15 cellular contexts compared by ENCODE assay signal in the genomic region with DNA sequence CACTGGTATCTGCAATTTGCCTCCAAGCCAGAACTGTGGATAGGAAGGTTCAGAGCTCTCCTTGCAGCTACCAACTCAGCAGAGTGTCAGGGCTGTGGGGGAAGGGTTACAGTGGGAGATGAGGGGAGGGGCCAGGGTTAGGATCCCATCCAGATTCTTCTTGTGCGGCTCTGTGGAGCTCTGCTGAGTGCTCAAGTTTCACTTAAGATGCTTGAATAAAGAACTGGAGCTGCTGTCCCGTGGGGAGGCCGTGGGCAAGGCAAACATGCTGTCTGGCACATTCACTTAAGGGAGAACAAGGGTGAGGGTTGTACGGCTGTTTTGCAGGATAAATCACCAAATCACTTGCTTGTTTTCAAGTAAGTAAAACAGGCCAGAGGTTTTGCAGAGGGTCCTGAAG.
DNase-seq lines count a peak whose midpoint lies in the region; ATAC-seq and TF ChIP-seq lines count a peak whose summit lies in the region.
"Had no signal": no experiment of that assay in that cellular context is flagged by ENCODE, and none has a peak within 500 bp of the region (broad histone marks: within the 10 kb centered on the region; RNA-seq: fewer than 3 reads in every experiment).

No MANE protein-coding gene starts in this region.

- no peaks in the 10 kb centered on the region for H3F3A ChIP-seq in GM23338 (replicated peaks; ENCODE audit: low read depth)

- peak; percentile 54 for DNase-seq in GM23338 (ENCODE audit: low spot score)
- peak; percentile 29 for DNase-seq in glutamatergic neuron
- peak; percentile 76 for DNase-seq in skeletal muscle cell (ENCODE audit: low read depth)
- DNase-seq in colonic mucosa: no peak
- no peak for DNase-seq in germinal center (ENCODE audit: low spot score)
- DNase-seq: adrenal gland; effector memory CD8-positive, alpha-beta T cell; HCEC 1CT; stimulated activated CD4-positive, alpha-beta T cell treated with anti-CD3 and anti-CD28 coated beads, Interleukin-1b, Interleukin-23, amount 100 ng/mL, for 48 hours; T-cell had no signal

- H3K27ac Mint-ChIP-seq in GM23338: no peak overlapping the region
- H3K27ac Mint-ChIP-seq in glutamatergic neuron (ENCODE audit: unreplicated experiment): no peak overlapping the region
- H3K27ac Mint-ChIP-seq: effector memory CD8-positive, alpha-beta T cell; T-cell had no signal

- H3K27ac ChIP-seq in GM23338 (ENCODE audit: low read depth): no peak overlapping the region
- peak overlapping the region; percentile 72 for H3K27ac ChIP-seq in angular gyrus (ENCODE audit: low read depth, low read length)
- no peak overlapping the region for H3K27ac ChIP-seq in colonic mucosa
- H3K27ac ChIP-seq: adrenal gland, heart right ventricle had no signal

- H3K27me3 ChIP-seq in GM23338 (ENCODE audit: insufficient read depth): no peaks in the 10 kb centered on the region
- H3K27me3 ChIP-seq in colonic mucosa: no peaks in the 10 kb centered on the region
- H3K27me3 ChIP-seq: adrenal gland, heart right ventricle had no signal

- no peaks in the 10 kb centered on the region for H4K20me1 ChIP-seq in GM23338 (replicated peaks; ENCODE audit: insufficient read depth)

- TF ChIP-seq CTCF in GM23338 (conservative IDR thresholded peaks at IDR 0.05; ENCODE audit: low read depth in 2 of 2) (no peak), glutamatergic neuron (IDR thresholded peaks at IDR 0.05; ENCODE audit: partially characterized antibody, unreplicated experiment) (no peak), colonic mucosa (IDR thresholded peaks at IDR 0.05) (no peak)

- ATAC-seq in GM23338 (peak; percentile 99), GM21786 (IDR thresholded peaks at IDR 0.05; ENCODE audit: unreplicated experiment) (no peak), HG03097 (IDR thresholded peaks at IDR 0.05; ENCODE audit: low FRiP score, unreplicated experiment) (no peak)
- ATAC-seq: activated CD4-positive, CD25-positive, alpha-beta regulatory T cell treated with anti-CD3 and anti-CD28 coated beads, Interleukin-2, amount 50 U/mL, for 24 hours; effector memory CD8-positive, alpha-beta T cell; T-cell had no signal

- 0 out of 2 replicates have a peak, but pooled peaks cover 5% of the 10 kb centered on the region for H3K4me1 ChIP-seq in GM23338 (ENCODE audit: insufficient read depth)
- no peaks in the 10 kb centered on the region for H3K4me1 ChIP-seq in colonic mucosa
- H3K4me1 ChIP-seq: adrenal gland had no signal

- no peaks in the 10 kb centered on the region for H3K9me3 ChIP-seq in colonic mucosa
- H3K9me3 ChIP-seq: adrenal gland, heart right ventricle had no signal

- H3K79me2 ChIP-seq in GM23338 (replicated peaks; ENCODE audit: insufficient read depth): no peaks in the 10 kb centered on the region

- peaks cover 4% of the 10 kb centered on the region for H3K27me3 Mint-ChIP-seq in GM23338 (ENCODE audit: insufficient read depth, low read depth, poor library complexity)
- peaks cover 5% of the 10 kb centered on the region for H3K27me3 Mint-ChIP-seq in glutamatergic neuron (ENCODE audit: unreplicated experiment)
- H3K27me3 Mint-ChIP-seq: effector memory CD8-positive, alpha-beta T cell; T-cell had no signal

- H3K36me3 Mint-ChIP-seq in GM23338 (ENCODE audit: low read depth): no peaks in the 10 kb centered on the region
- H3K36me3 Mint-ChIP-seq in glutamatergic neuron (ENCODE audit: unreplicated experiment): no peaks in the 10 kb centered on the region
- H3K36me3 Mint-ChIP-seq: T-cell had no signal

- H3K4me3 ChIP-seq in GM23338 (no peak overlapping the region), skeletal muscle cell (ENCODE audit: low read depth, low read length) (no peak overlapping the region), colonic mucosa (no peak overlapping the region)
- H3K4me3 ChIP-seq: adrenal gland, heart right ventricle had no signal

- H3K4me2 ChIP-seq in GM23338: no peak overlapping the region

- H3K36me3 ChIP-seq in GM23338 (ENCODE audit: insufficient read depth) (no peaks in the 10 kb centered on the region), colonic mucosa (no peaks in the 10 kb centered on the region)
- H3K36me3 ChIP-seq: adrenal gland, heart right ventricle had no signal

- intact Hi-C loops in colonic mucosa (cut with DNase I): no loop called here

- H3K9me3 Mint-ChIP-seq in GM23338 (no peaks in the 10 kb centered on the region; the same call in 2 of the 3 replicates), glutamatergic neuron (ENCODE audit: unreplicated experiment) (no peaks in the 10 kb centered on the region)
- H3K9me3 Mint-ChIP-seq: effector memory CD8-positive, alpha-beta T cell had no signal

- no peaks in the 10 kb centered on the region; the same call in 1 of the 2 replicates for H3K9me2 ChIP-seq in GM23338 (ENCODE audit: insufficient read depth)

- H3K4me1 Mint-ChIP-seq in GM23338 (peaks cover 7% of the 10 kb centered on the region), glutamatergic neuron (ENCODE audit: low read depth, unreplicated experiment) (peaks cover 12% of the 10 kb centered on the region)

- H3K9ac ChIP-seq in colonic mucosa (ENCODE audit: low read depth in 2 of 2, low read length in 2 of 2): no peak overlapping the region

- no peak overlapping the region for H3K4me3 Mint-ChIP-seq in GM23338
- no peak overlapping the region for H3K4me3 Mint-ChIP-seq in glutamatergic neuron (ENCODE audit: unreplicated experiment)
- H3K4me3 Mint-ChIP-seq: effector memory CD8-positive, alpha-beta T cell; T-cell had no signal

- no peak overlapping the region; the same call in 1 of the 2 replicates for H2AFZ ChIP-seq in GM23338

TF ChIP-seq in GM23338, 12 proteins besides CTCF, POLR2A, EP300 and RAD21 (continues in another document):
- TF ChIP-seq, protein P1, sequence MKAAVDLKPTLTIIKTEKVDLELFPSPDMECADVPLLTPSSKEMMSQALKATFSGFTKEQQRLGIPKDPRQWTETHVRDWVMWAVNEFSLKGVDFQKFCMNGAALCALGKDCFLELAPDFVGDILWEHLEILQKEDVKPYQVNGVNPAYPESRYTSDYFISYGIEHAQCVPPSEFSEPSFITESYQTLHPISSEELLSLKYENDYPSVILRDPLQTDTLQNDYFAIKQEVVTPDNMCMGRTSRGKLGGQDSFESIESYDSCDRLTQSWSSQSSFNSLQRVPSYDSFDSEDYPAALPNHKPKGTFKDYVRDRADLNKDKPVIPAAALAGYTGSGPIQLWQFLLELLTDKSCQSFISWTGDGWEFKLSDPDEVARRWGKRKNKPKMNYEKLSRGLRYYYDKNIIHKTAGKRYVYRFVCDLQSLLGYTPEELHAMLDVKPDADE (IDR thresholded peaks at IDR 0.05): no peak
- no peak for TF ChIP-seq JUNB (IDR thresholded peaks at IDR 0.05; ENCODE audit: unreplicated experiment)
- no peak for TF ChIP-seq EZH2phosphoT487 (IDR thresholded peaks at IDR 0.05; ENCODE audit: unreplicated experiment)
- no peak for TF ChIP-seq ZNF114 (CRISPR knock-in tag; IDR thresholded peaks at IDR 0.05)
- no peak for TF ChIP-seq NANOG (IDR thresholded peaks at IDR 0.05; ENCODE audit: borderline replicate concordance)

Comparison
In these comparisons a context has a peak if more than half of its experiments do, and no peak if none do; other contexts are left out.
1. DNase-seq: peak in GM23338 (single experiment), glutamatergic neuron (single experiment) and skeletal muscle cell (single experiment); none in colonic mucosa (single experiment) and germinal center (single experiment).